ENCODE assay signal across 18 cellular contexts in the genomic region with DNA sequence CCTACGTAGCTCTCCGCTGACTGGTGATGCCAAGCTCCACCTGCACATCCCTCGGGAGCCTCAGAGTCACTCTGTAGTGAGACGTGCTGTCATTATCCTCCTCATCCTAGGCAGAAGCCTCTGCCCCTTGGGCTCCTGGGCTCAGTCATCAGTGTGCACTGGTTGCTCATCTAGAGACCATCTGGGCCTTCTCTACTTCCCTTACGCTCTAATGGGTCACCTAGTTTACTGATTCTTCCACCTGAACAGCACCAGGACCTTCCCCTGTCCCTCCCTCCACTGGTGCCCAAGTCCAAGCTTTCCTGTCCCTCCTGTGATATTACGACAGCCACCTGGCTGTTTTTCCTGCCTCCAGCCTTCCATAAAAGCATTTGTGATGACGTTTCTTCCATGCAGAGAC.
"Had no signal": no experiment of that assay in that cellular context is flagged by ENCODE, and none has a peak within 500 bp of the region (broad histone marks: within the 10 kb centered on the region; RNA-seq: fewer than 3 reads in every experiment).

No MANE protein-coding gene starts in this region.

- H3K36me3 ChIP-seq: cardiac muscle cell, esophagus muscularis mucosa, lower lobe of right lung, pancreas had no signal

- DNase-seq: activated CD4-positive, alpha-beta T cell treated with anti-CD3 and anti-CD28 coated beads, Interleukin-2, amount 10 ng/mL, durations not matched to agents 24 days and 14 days; activated CD4-positive, CD25-positive, alpha-beta regulatory T cell; activated CD8-positive, alpha-beta memory T cell treated with anti-CD3 and anti-CD28 coated beads, Interleukin-2, amount 50 U/mL, for 4 hours; activated CD8-positive, alpha-beta T cell treated with anti-CD3 and anti-CD28 coated beads, Interleukin-2, amount 10 ng/mL, durations not matched to agents 7 days and 5 days; activated effector memory CD4-positive, alpha-beta T cell treated with anti-CD3 and anti-CD28 coated beads, Interleukin-2, amount 50 U/mL, for 16 hours; activated T-cell treated with anti-CD3 and anti-CD28 coated beads, Interleukin-2, amount 50 U/mL, for 48 hours; lower lobe of right lung; naive B cell; pancreas; stimulated activated CD4-positive, alpha-beta T cell treated with anti-CD3 and anti-CD28 coated beads, Interleukin-12 subunit alpha, Interleukin-12 subunit beta, amount 100 ng/mL, for 4 hours; stimulated activated CD4-positive, alpha-beta T cell treated with anti-CD3 and anti-CD28 coated beads, Interleukin-2, amount 100 ng/mL, for 24 hours had no signal

- H3K4me3 ChIP-seq: cardiac muscle cell, coronary artery, esophagus muscularis mucosa, hepatocyte, lower lobe of right lung, pancreas had no signal

- ATAC-seq: activated CD8-positive, alpha-beta T cell treated with anti-CD3 and anti-CD28 coated beads, Interleukin-2, amount 10 ng/mL, durations not matched to agents 7 days and 5 days; lower lobe of right lung; stimulated activated effector memory CD8-positive, alpha-beta T cell treated with anti-CD3 and anti-CD28 coated beads, Interleukin-12 subunit alpha, Interleukin-12 subunit beta, amount 100 ng/mL, for 72 hours had no signal

- H3K4me2 ChIP-seq: hepatocyte had no signal

- H3K4me1 Mint-ChIP-seq: naive B cell had no signal

- H3K4me1 ChIP-seq: lower lobe of right lung, pancreas had no signal

- H3K9me3 Mint-ChIP-seq: activated CD4-positive, alpha-beta T cell treated with anti-CD3 and anti-CD28 coated beads, Interleukin-2, amount 10 ng/mL, durations not matched to agents 24 days and 14 days; stimulated activated effector memory CD8-positive, alpha-beta T cell treated with anti-CD3 and anti-CD28 coated beads, Interleukin-12 subunit alpha, Interleukin-12 subunit beta, amount 100 ng/mL, for 72 hours had no signal

- H3K36me3 Mint-ChIP-seq: naive B cell; stimulated activated effector memory CD8-positive, alpha-beta T cell treated with anti-CD3 and anti-CD28 coated beads, Interleukin-12 subunit alpha, Interleukin-12 subunit beta, amount 100 ng/mL, for 72 hours had no signal

- H3K27ac ChIP-seq: cardiac muscle cell, coronary artery, hepatocyte, lower lobe of right lung, pancreas had no signal

- H3K9me3 ChIP-seq: esophagus muscularis mucosa, lower lobe of right lung, pancreas had no signal

- H3K27me3 ChIP-seq: cardiac muscle cell, esophagus muscularis mucosa, hepatocyte, pancreas had no signal

- H3K4me3 Mint-ChIP-seq: activated CD4-positive, alpha-beta T cell treated with anti-CD3 and anti-CD28 coated beads, Interleukin-2, amount 10 ng/mL, durations not matched to agents 24 days and 14 days; activated CD8-positive, alpha-beta T cell treated with anti-CD3 and anti-CD28 coated beads, Interleukin-2, amount 10 ng/mL, durations not matched to agents 7 days and 5 days; naive B cell; stimulated activated effector memory CD8-positive, alpha-beta T cell treated with anti-CD3 and anti-CD28 coated beads, Interleukin-12 subunit alpha, Interleukin-12 subunit beta, amount 100 ng/mL, for 72 hours had no signal

- H3K27ac Mint-ChIP-seq: activated CD4-positive, alpha-beta T cell treated with anti-CD3 and anti-CD28 coated beads, Interleukin-2, amount 10 ng/mL, durations not matched to agents 24 days and 14 days; activated CD8-positive, alpha-beta T cell treated with anti-CD3 and anti-CD28 coated beads, Interleukin-2, amount 10 ng/mL, durations not matched to agents 7 days and 5 days; naive B cell; stimulated activated effector memory CD8-positive, alpha-beta T cell treated with anti-CD3 and anti-CD28 coated beads, Interleukin-12 subunit alpha, Interleukin-12 subunit beta, amount 100 ng/mL, for 72 hours had no signal

- FAIRE-seq: kidney, pancreas, urothelium cell line had no signal

- H2AFZ ChIP-seq: hepatocyte had no signal

- H3K79me2 ChIP-seq: hepatocyte had no signal
